Comparison of ENCODE assay signal across 9 cellular contexts in the genomic region with DNA sequence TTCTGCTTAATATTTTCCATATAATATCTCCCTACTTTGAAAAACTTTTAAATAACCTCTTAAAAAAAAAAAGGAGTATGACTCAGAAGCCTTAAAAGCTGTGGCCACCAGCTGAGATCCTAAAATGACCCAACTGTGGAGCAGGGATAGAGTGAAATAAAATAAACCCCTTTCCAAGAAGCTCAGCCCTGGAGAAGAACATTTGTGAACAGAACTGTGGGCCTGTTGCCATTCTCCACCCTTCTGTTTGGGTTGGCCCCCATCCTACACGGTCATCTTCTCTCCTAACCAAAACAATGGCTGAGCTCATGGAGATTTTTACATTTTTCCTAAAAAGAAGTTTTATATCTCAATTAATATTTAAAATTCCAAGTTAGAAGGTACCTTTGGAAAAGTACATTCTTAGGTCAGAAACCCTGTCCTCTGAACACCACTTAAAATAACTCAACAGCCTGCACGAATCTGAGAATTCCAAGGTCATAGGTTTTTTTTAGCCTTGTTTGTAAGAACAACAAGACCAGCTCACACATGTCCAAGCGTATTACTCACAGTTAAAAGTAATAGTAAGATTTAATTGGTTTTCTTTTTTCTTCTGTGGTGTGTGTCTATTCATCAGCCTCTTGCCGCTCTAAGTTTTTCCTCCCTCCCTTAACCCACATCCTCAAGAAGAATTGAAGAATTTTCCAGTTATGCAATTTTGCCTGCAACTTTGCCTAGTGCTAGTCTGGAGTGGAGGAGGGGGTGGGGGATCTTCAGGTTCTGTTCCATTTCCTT.
DNase-seq lines count a peak whose midpoint lies in the region; ATAC-seq and TF ChIP-seq lines count a peak whose summit lies in the region.
"Had no signal": no experiment of that assay in that cellular context is flagged by ENCODE, and none has a peak within 500 bp of the region (broad histone marks: within the 10 kb centered on the region; RNA-seq: fewer than 3 reads in every experiment).

No MANE protein-coding gene starts in this region.

- CTCF ChIA-PET in mammary epithelial cell (lab: Charles Lee; ENCODE audit: low non-redundant PET), result interaction anchor here (0.5 to 0.6 kb wide), 2 partner anchors 119 to 1929 kb away, joined by 3 to 8 read pairs; no protein-coding TSS in a partner anchor

- intact Hi-C loops in mammary epithelial cell (cut with micrococcal nuclease), result loop anchor here (2.0 to 5.0 kb wide), 2 partner anchors 37 to 63 kb away; no protein-coding TSS in a partner anchor

- no peaks in the 10 kb centered on the region for H3K27me3 Mint-ChIP-seq in HFFc6 (ENCODE audit: insufficient read depth)

- no peaks in the 10 kb centered on the region for H3K9me3 Mint-ChIP-seq in HFFc6
- no peaks in the 10 kb centered on the region for H3K9me3 Mint-ChIP-seq in activated naive CD4-positive, alpha-beta T cell treated with anti-CD3 and anti-CD28 coated beads, Interleukin-2, amount 50 U/mL, for 72 hours

- no peaks in the 10 kb centered on the region for H3K79me2 ChIP-seq in mammary epithelial cell (ENCODE audit: insufficient read depth, low read length)

- H3K4me3 ChIP-seq in mammary epithelial cell (replicated peaks in 1 of 3; ENCODE audit: insufficient read depth in 1 of 3, low read depth in 2 of 3, low read length in 3 of 3), result no peak overlapping the region

- no peaks in the 10 kb centered on the region for H4K20me1 ChIP-seq in mammary epithelial cell (ENCODE audit: insufficient read depth, low read length)

- DNase-seq in HFFc6 (peak; percentile 68), mammary epithelial cell (peak; percentile 92), kidney tubule cell (ENCODE audit: low spot score) (peak; percentile 55), stromal cell of bone marrow (ENCODE audit: low read depth) (peak; percentile 96), SHP77 (lab: John Stamatoyannopoulos, UW) (no peak), GM19240 (ENCODE audit: insufficient read length, low spot score) (no peak)
- DNase-seq in activated naive CD4-positive, alpha-beta T cell treated with anti-CD3 and anti-CD28 coated beads, Interleukin-2, amount 50 U/mL, for 72 hours (ENCODE audit: low spot score in 2 of 2), result no peak
- no peak for DNase-seq in stimulated activated CD4-positive, alpha-beta T cell treated with anti-CD3 and anti-CD28 coated beads, Interleukin-2, amount 100 ng/mL, for 48 hours
- DNase-seq: stimulated activated CD4-positive, alpha-beta T cell treated with anti-CD3 and anti-CD28 coated beads, Interleukin-12 subunit alpha, Interleukin-12 subunit beta, amount 100 ng/mL, for 4 hours had no signal

- H3K4me1 Mint-ChIP-seq in HFFc6 (ENCODE audit: low read depth), result peaks cover 57% of the 10 kb centered on the region

- in situ Hi-C loops in mammary epithelial cell (cut with MboI; ENCODE audit: low sequenced_read_pairs in 2 of 2), result no loop called here

- WGBS in mammary epithelial cell (ENCODE audit: low coverage, missing lambda C conversion rate), result 0% methylated on average over 4 of the region's 4 CpGs

- TF ChIP-seq CTCF in HFFc6 (IDR thresholded peaks at IDR 0.05) (no peak), mammary epithelial cell (conservative IDR thresholded peaks at IDR 0.05 in 1 of 2, IDR thresholded peaks at IDR 0.05 in 1 of 2; ENCODE audit: extremely low read depth in 1 of 2, insufficient read depth in 1 of 2, low read depth in 1 of 2, low read length in 2 of 2) (no peak)

- peak overlapping the region; percentile 72 for H3K27ac ChIP-seq in mammary epithelial cell (ENCODE audit: insufficient read depth, low read depth, low read length)

- peaks cover 47% of the 10 kb centered on the region for H3K4me1 ChIP-seq in mammary epithelial cell (ENCODE audit: insufficient read depth, low read length)

- no peaks in the 10 kb centered on the region for H3K9me3 ChIP-seq in mammary epithelial cell (replicated peaks; ENCODE audit: insufficient read depth, low read length)

- H3K4me3 Mint-ChIP-seq in HFFc6, result peak overlapping the region; percentile 82

- ATAC-seq in activated naive CD4-positive, alpha-beta T cell treated with anti-CD3 and anti-CD28 coated beads, Interleukin-2, amount 50 U/mL, for 72 hours, result no peak

- no peaks in the 10 kb centered on the region for H3K36me3 Mint-ChIP-seq in HFFc6 (ENCODE audit: low read depth)
- H3K36me3 Mint-ChIP-seq in activated naive CD4-positive, alpha-beta T cell treated with anti-CD3 and anti-CD28 coated beads, Interleukin-2, amount 50 U/mL, for 72 hours, result no peaks in the 10 kb centered on the region

- dilution Hi-C loops in mammary epithelial cell (cut with HindIII; ENCODE audit: low sequenced_read_pairs), result no loop called here

- peak overlapping the region; percentile 52 for H3K27ac Mint-ChIP-seq in HFFc6
- H3K27ac Mint-ChIP-seq in activated naive CD4-positive, alpha-beta T cell treated with anti-CD3 and anti-CD28 coated beads, Interleukin-2, amount 50 U/mL, for 72 hours, result no peak overlapping the region

- no peaks in the 10 kb centered on the region for H3K36me3 ChIP-seq in mammary epithelial cell (ENCODE audit: insufficient read depth, low read length)

- H3K9ac ChIP-seq in mammary epithelial cell (ENCODE audit: insufficient read depth, low read length), result peak overlapping the region; percentile 32

- no peak overlapping the region for H2AFZ ChIP-seq in mammary epithelial cell (ENCODE audit: low read depth, low read length)

- no TSS peak for BruUV-seq in mammary epithelial cell (replicated peaks; lab: Mats Ljungman, UMichigan)

- H3K27me3 ChIP-seq in mammary epithelial cell (ENCODE audit: insufficient read depth, low read length), result no peaks in the 10 kb centered on the region

- H3K4me2 ChIP-seq in mammary epithelial cell (ENCODE audit: insufficient read depth, low read depth, low read length), result peak overlapping the region; percentile 72

Comparison
In these comparisons a context has a peak if more than half of its experiments do, and no peak if none do; other contexts are left out.
1. DNase-seq: peak in HFFc6 (single experiment), mammary epithelial cell (single experiment), kidney tubule cell (single experiment) and stromal cell of bone marrow (single experiment); none in activated naive CD4-positive, alpha-beta T cell treated with anti-CD3 and anti-CD28 coated beads, Interleukin-2, amount 50 U/mL, for 72 hours (0 of 2), stimulated activated CD4-positive, alpha-beta T cell treated with anti-CD3 and anti-CD28 coated beads, Interleukin-2, amount 100 ng/mL, for 48 hours (0 of 2), SHP77 (0 of 2) and GM19240 (single experiment).